11 cellular contexts compared by ENCODE assay signal in the genomic region with DNA sequence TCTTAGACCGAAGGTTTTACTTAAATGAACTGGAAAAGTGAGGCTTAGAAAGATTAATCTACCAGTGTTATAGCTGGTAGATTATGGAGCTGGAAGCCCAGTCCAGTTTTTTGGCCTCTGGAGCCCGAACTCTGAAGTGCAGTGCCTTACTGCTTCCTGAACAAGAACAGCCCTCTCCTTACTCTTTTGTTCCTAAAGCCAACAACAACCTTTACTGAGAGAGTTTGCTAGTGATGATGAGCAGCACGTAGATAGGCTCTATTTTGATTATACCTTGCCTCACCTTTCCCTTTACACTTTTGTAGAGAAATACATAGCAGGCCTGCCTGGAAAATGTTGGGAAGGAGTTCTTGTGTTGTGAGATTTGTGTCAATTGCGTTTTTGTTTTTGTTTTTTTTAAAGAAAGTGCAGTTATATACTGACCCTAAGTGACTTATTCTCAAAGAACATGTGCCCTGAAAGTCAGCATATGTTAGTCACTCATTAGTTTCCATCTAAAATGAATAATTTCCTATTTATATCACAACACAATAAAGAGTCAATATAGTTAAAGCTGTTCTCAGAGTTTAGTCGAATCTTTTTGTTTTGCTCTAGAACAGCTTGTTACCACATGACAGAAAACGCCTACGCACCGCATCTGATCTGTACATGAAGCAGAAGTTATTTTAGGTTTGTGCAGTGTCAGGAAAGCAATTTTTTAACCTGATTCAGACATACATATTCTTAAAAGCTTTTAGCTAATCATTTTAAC. TPM values are rescaled to one million over a fixed set of nuclear protein-coding genes. Genes with fewer than 3 reads are reported as not detected.
DNase-seq lines count a peak whose midpoint lies in the region; ATAC-seq and TF ChIP-seq lines count a peak whose summit lies in the region.
"Had no signal": no experiment of that assay in that cellular context is flagged by ENCODE, and none has a peak within 500 bp of the region (broad histone marks: within the 10 kb centered on the region; RNA-seq: fewer than 3 reads in every experiment).

No MANE protein-coding gene starts in this region.

- no peaks in the 10 kb centered on the region for H3K9me3 ChIP-seq in heart left ventricle
- H3K9me3 ChIP-seq in right atrium auricular region = no peaks in the 10 kb centered on the region
- no peaks in the 10 kb centered on the region for H3K9me3 ChIP-seq in breast epithelium

- H3K27me3 Mint-ChIP-seq in glutamatergic neuron (ENCODE audit: unreplicated experiment) = no peaks in the 10 kb centered on the region

- no peaks in the 10 kb centered on the region for H3K9me3 Mint-ChIP-seq in glutamatergic neuron (ENCODE audit: unreplicated experiment)

- H3K27me3 ChIP-seq in heart left ventricle = no peaks in the 10 kb centered on the region
- no peaks in the 10 kb centered on the region for H3K27me3 ChIP-seq in right atrium auricular region
- no peaks in the 10 kb centered on the region for H3K27me3 ChIP-seq in breast epithelium

- H3K36me3 ChIP-seq in heart left ventricle (peaks cover 0 to 79% (median 29%) of the 10 kb centered on the region in 9 donors), right atrium auricular region (peaks cover 16% of the 10 kb centered on the region), breast epithelium (no peaks in the 10 kb centered on the region)

- DNase-seq in heart left ventricle = peak in 2 of 5 donors; percentile 22 to 34
- DNase-seq in right atrium auricular region (ENCODE audit: low spot score) = no peak
- no peak for DNase-seq in breast epithelium (ENCODE audit: low spot score in 2 of 2)
- peak; percentile 30 for DNase-seq in non-pigmented ciliary epithelial cell (ENCODE audit: low read depth)
- DNase-seq in ecto neural progenitor cell (ENCODE audit: low spot score) = no peak
- DNase-seq in glutamatergic neuron = no peak
- DNase-seq: MV-4-11 had no signal

- H3K36me3 Mint-ChIP-seq in glutamatergic neuron (ENCODE audit: unreplicated experiment) = no peaks in the 10 kb centered on the region

- H3K4me1 Mint-ChIP-seq in glutamatergic neuron (ENCODE audit: low read depth, unreplicated experiment) = no peaks in the 10 kb centered on the region

- no peak overlapping the region for H3K27ac Mint-ChIP-seq in glutamatergic neuron (ENCODE audit: unreplicated experiment)

- WGBS in heart left ventricle, 4 donors = 55 to 66% (median 64%) methylated on average over 8 of the region's 8 CpGs

- ATAC-seq in heart left ventricle (peak in 2 of 4 donors; percentile 16 to 54), HG03108 (IDR thresholded peaks at IDR 0.05; ENCODE audit: unreplicated experiment) (no peak)

- no peak for TF ChIP-seq POLR2A in heart left ventricle (IDR thresholded peaks at IDR 0.05)
- TF ChIP-seq POLR2A in breast epithelium (IDR thresholded peaks at IDR 0.05) = no peak

- no peak overlapping the region for H3K4me3 Mint-ChIP-seq in glutamatergic neuron (ENCODE audit: unreplicated experiment)

- H3K27ac ChIP-seq in heart left ventricle (peak overlapping the region in 7 of 12 donors; percentile 3 to 66 (median 58)), right atrium auricular region (no peak overlapping the region), breast epithelium (peak overlapping the region; percentile 30 to 43), temporal lobe (ENCODE audit: low read depth, low read length) (peak overlapping the region; percentile 47)

- H3K4me1 ChIP-seq in heart left ventricle (peaks cover 0 to 38% (median 26%) of the 10 kb centered on the region in 12 donors), right atrium auricular region (peaks cover 0 to 7% of the 10 kb centered on the region in 2 donors), breast epithelium (no peaks in the 10 kb centered on the region)

- no peak for TF ChIP-seq CTCF in heart left ventricle (IDR thresholded peaks at IDR 0.05)
- no peak for TF ChIP-seq CTCF in right atrium auricular region (IDR thresholded peaks at IDR 0.05)
- TF ChIP-seq CTCF in breast epithelium (IDR thresholded peaks at IDR 0.05) = no peak
- TF ChIP-seq CTCF in glutamatergic neuron (IDR thresholded peaks at IDR 0.05; ENCODE audit: partially characterized antibody, unreplicated experiment) = no peak

- no peak overlapping the region for H3K4me3 ChIP-seq in heart left ventricle
- H3K4me3 ChIP-seq in right atrium auricular region = no peak overlapping the region
- no peak overlapping the region for H3K4me3 ChIP-seq in breast epithelium

- intact Hi-C loops in heart left ventricle (cut with DNase I) = loop anchor here in 1 of 10 donors (2.0 kb wide), 1 partner anchor 21 kb away; no protein-coding TSS in a partner anchor
- intact Hi-C loops in breast epithelium (cut with DNase I; ENCODE audit: low total_unique reads) = no loop called here

RNA-seq across cellular contexts. Expression of gene PLEKHA1, which starts 33.0 kb away (rescaled TPM):
- total RNA-seq in heart left ventricle (10 to 100 TPM; 32.3 to 70.6 (median 44.7) TPM), right atrium auricular region (10 to 100 TPM; 28.9 to 31.6 TPM), breast epithelium (10 to 100 TPM; 24.2 to 38.9 (median 26.2) TPM), temporal lobe (26.3 TPM), glutamatergic neuron (ENCODE audit: unreplicated experiment) (31.4 TPM)
- 10 to 100 TPM; 14.1 to 38.5 TPM for polyA plus RNA-seq in heart left ventricle

RNA-seq across cellular contexts. Expression of gene ARMS2, which starts 46.9 kb away (rescaled TPM):
- total RNA-seq in heart left ventricle (1 to 10 TPM in 2 of 9 donors, under 1 TPM in 1, not detected in 6; 0.87 to 1.5 (median 1.2) TPM), right atrium auricular region (not detected), breast epithelium (not detected), temporal lobe (not detected), glutamatergic neuron (ENCODE audit: unreplicated experiment) (not detected)
- not detected for polyA plus RNA-seq in heart left ventricle
- polyA plus RNA-seq: esophagus, liver had no signal

RNA-seq across cellular contexts. Expression of gene HTRA1, which starts 53.8 kb away (rescaled TPM):
- total RNA-seq in heart left ventricle (100 to 1,000 TPM in 3 of 9 donors, 10 to 100 TPM in 6; 35.7 to 153 (median 57.6) TPM), right atrium auricular region (10 to 100 TPM; 76.3 to 78.3 TPM), breast epithelium (100 to 1,000 TPM; 116 to 347 (median 152) TPM), temporal lobe (46.7 TPM), glutamatergic neuron (ENCODE audit: unreplicated experiment) (1.4 TPM)
- 10 to 100 TPM; 30.5 to 34.9 TPM for polyA plus RNA-seq in heart left ventricle

Comparison
In these comparisons a context has a peak if more than half of its experiments do, and no peak if none do; other contexts are left out.
1. H3K27ac ChIP-seq: peak in heart left ventricle (7 of 12), breast epithelium (2 of 2) and temporal lobe (single experiment); none in right atrium auricular region (0 of 2).
2. RNA of gene HTRA1, which starts 53.8 kb away (total RNA-seq): 116 to 347 TPM in breast epithelium, 76.3 to 78.3 TPM in right atrium auricular region, 35.7 to 153 TPM in heart left ventricle and 46.7 TPM in temporal lobe (single experiment); 1.4 TPM in glutamatergic neuron (single experiment); every median in the first group is over 10 times any median in the second.